Comparison of ENCODE assay signal across 22 cellular contexts in genomic region chr13:50921706-50922105, GRCh38.
"Had no signal": no experiment of that assay in that cellular context is flagged by ENCODE, and none has a peak within 500 bp of the region (broad histone marks: within the 10 kb centered on the region; RNA-seq: fewer than 3 reads in every experiment).

No MANE protein-coding gene starts in this region.

- H3K4me3 Mint-ChIP-seq: activated CD8-positive, alpha-beta T cell treated with anti-CD3 and anti-CD28 coated beads, Interleukin-2, amount 10 ng/mL, durations not matched to agents 7 days and 5 days; activated naive CD8-positive, alpha-beta T cell treated with anti-CD3 and anti-CD28 coated beads, Interleukin-2, amount 10 ng/mL, durations not matched to agents 7 days and 5 days; WTC11 had no signal

- H3K27me3 ChIP-seq: adrenal gland, MG63, SJCRH30 had no signal

- ATAC-seq: activated CD8-positive, alpha-beta T cell treated with anti-CD3 and anti-CD28 coated beads, Interleukin-2, amount 10 ng/mL, durations not matched to agents 7 days and 5 days; WTC11 had no signal

- DNase-seq: activated CD4-positive, alpha-beta T cell treated with anti-CD3 and anti-CD28 coated beads for 48 hours; activated CD4-positive, alpha-beta T cell treated with anti-CD3 and anti-CD28 coated beads, Interleukin-2, amount 50 U/mL, for 4 hours; activated CD4-positive, CD25-positive, alpha-beta regulatory T cell treated with anti-CD3 and anti-CD28 coated beads, Interleukin-2, amount 50 U/mL, for 72 hours; activated CD8-positive, alpha-beta memory T cell treated with anti-CD3 and anti-CD28 coated beads, Interleukin-2, amount 50 U/mL, for 48 hours; activated CD8-positive, alpha-beta T cell treated with anti-CD3 and anti-CD28 coated beads, Interleukin-2, amount 10 ng/mL, durations not matched to agents 7 days and 5 days; activated naive CD4-positive, alpha-beta T cell treated with anti-CD3 and anti-CD28 coated beads, Interleukin-2, amount 50 U/mL, for 16 hours; activated naive CD8-positive, alpha-beta T cell treated with anti-CD3 and anti-CD28 coated beads, Interleukin-2, amount 10 ng/mL, durations not matched to agents 7 days and 5 days; activated T-cell treated with anti-CD3 and anti-CD28 coated beads, Interleukin-2, amount 50 U/mL, for 1 hour; adrenal gland; anterior cingulate cortex; MG63; NCI-H1092; NCI-H1417; NCI-H1930; NCI-H510A treated with DMSO at 0.1 percent for 48 hours; NCI-H69; NK-92 treated with Interleukin-12 subunit alpha and Interleukin-12 subunit beta, amount 100 ng/mL, for 24 hours; PC-9; SJCRH30; SK-N-SH had no signal

- H3K27ac Mint-ChIP-seq: activated CD8-positive, alpha-beta T cell treated with anti-CD3 and anti-CD28 coated beads, Interleukin-2, amount 10 ng/mL, durations not matched to agents 7 days and 5 days; activated naive CD8-positive, alpha-beta T cell treated with anti-CD3 and anti-CD28 coated beads, Interleukin-2, amount 10 ng/mL, durations not matched to agents 7 days and 5 days; WTC11 had no signal

- H3K4me3 ChIP-seq: adrenal gland, MG63, PC-9, SJCRH30 had no signal

- H3K36me3 ChIP-seq: adrenal gland, MG63, SJCRH30 had no signal

- H3K4me1 ChIP-seq: SJCRH30 had no signal

- H3K27ac ChIP-seq: adrenal gland, KMS-11, PC-9, SJCRH30 had no signal

- H3K27me3 Mint-ChIP-seq: activated naive CD8-positive, alpha-beta T cell treated with anti-CD3 and anti-CD28 coated beads, Interleukin-2, amount 10 ng/mL, durations not matched to agents 7 days and 5 days had no signal
